ENCODE assay signal across 8 cellular contexts in the genomic region with DNA sequence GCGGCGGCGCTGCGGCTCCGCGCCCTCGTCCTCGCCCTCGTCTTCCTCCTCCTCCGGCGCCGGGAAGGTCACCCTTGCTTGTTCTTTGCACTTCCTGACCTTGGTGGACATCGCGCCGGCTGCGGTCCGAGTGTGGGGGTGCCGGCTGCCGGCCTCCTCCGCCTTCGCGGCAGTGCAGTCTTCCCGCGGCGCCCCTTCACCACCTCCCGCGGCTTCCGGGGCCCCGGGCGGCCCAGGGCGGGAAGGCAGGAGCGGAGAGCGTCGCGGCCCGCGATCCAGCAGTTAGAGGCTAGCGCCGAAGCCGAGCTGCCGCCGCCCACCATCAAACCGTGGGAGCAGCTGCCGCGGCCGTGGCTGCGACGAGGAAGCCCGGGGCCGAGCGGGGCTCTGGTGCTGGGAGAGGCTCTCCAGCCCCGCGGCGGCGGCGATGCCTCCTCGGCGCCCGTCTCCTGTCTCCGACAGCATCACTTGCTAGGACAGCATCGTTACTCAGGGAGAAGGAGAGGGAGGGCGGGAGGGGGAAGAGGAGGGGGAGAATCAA. TPM values are rescaled to one million over a fixed set of nuclear protein-coding genes. Genes with fewer than 3 reads are reported as not detected.
DNase-seq lines count a peak whose midpoint lies in the region; ATAC-seq and TF ChIP-seq lines count a peak whose summit lies in the region.

TRPC3 (minus strand) TSS at position 491 of the 541 bp plus-strand sequence; CDS start at position 111, 380 bp downstream.

- no peak within 1 kb of the TSS for H3K18ac ChIP-seq in H9 (ENCODE audit: insufficient read length, low read depth, low read length)

- H3K9ac ChIP-seq in H9 (ENCODE audit: extremely low read depth, insufficient read length, low read length) = no peak within 1 kb of the TSS
- H3K9ac ChIP-seq in OCI-LY1 (ENCODE audit: low read length) = peak within 1 kb of the TSS; percentile 17; the same call in 1 of the 2 replicates

- H3T11ph ChIP-seq in H9 (ENCODE audit: low read length) = no peak within 1 kb of the TSS

- peaks cover 14% of the 10 kb centered on the region for H3K23me2 ChIP-seq in H9 (ENCODE audit: insufficient read length, low read depth, low read length, poor library complexity, severe bottlenecking)

- no peak within 1 kb of the TSS for H4K8ac ChIP-seq in H9 (replicated peaks; ENCODE audit: insufficient read length, low read depth, low read length)

- no peaks in the 10 kb centered on the region for H3K79me1 ChIP-seq in H9 (ENCODE audit: insufficient read depth, low read depth, low read length, poor library complexity, severe bottlenecking)

- H3K23ac ChIP-seq in H9 (ENCODE audit: insufficient read length, low read depth, low read length) = no peak within 1 kb of the TSS

- H3K27me3 ChIP-seq in H9 (ENCODE audit: insufficient read depth, low read length) (peaks cover 32% of the 10 kb centered on the region), OCI-LY1 (ENCODE audit: insufficient read depth, low read length) (no peaks in the 10 kb centered on the region), heart left ventricle (peaks cover 0 to 47% (median 19%) of the 10 kb centered on the region in 9 donors), prostate gland (replicated peaks; ENCODE audit: insufficient read depth) (no peaks in the 10 kb centered on the region)

- H3K36me3 ChIP-seq in OCI-LY1 (ENCODE audit: insufficient read depth, low read length) (no peaks in the 10 kb centered on the region), heart left ventricle (no peaks in the 10 kb centered on the region), prostate gland (no peaks in the 10 kb centered on the region)

- H3K9me2 ChIP-seq in OCI-LY1 (ENCODE audit: low read depth, low read length) = no peaks in the 10 kb centered on the region

- H4K20me1 ChIP-seq in H9 (ENCODE audit: control insufficient read depth, insufficient read depth, insufficient read length) (no peaks in the 10 kb centered on the region), OCI-LY1 (ENCODE audit: insufficient read depth, low read length) (no peaks in the 10 kb centered on the region)

- no peak within 1 kb of the TSS for H3K27ac Mint-ChIP-seq in H9
- no peak within 1 kb of the TSS for H3K27ac Mint-ChIP-seq in activated naive CD4-positive, alpha-beta T cell treated with anti-CD3 and anti-CD28 coated beads, Interleukin-2, amount 50 U/mL, for 24 hours

- no peak within 1 kb of the TSS for H2BK5ac ChIP-seq in H9 (ENCODE audit: insufficient read length, low read length)

- H4K91ac ChIP-seq in H9 (ENCODE audit: insufficient read length, low read depth, low read length) = no peak within 1 kb of the TSS

- no peaks in the 10 kb centered on the region for H3K9me3 ChIP-seq in H9 (ENCODE audit: control insufficient read depth, low read depth, low read length)
- H3K9me3 ChIP-seq in OCI-LY1 (ENCODE audit: low read length) = no peaks in the 10 kb centered on the region
- H3K9me3 ChIP-seq in heart left ventricle = no peaks in the 10 kb centered on the region
- H3K9me3 ChIP-seq in prostate gland = no peaks in the 10 kb centered on the region

- no peak within 1 kb of the TSS for H4K5ac ChIP-seq in H9 (ENCODE audit: insufficient read length, low read depth, low read length)

- DNase-seq in EL (peak; percentile 45), H9 (peak; percentile 45), heart left ventricle (peak in 4 of 5 donors; percentile 12 to 73 (median 32)), prostate gland (ENCODE audit: low spot score) (no peak), NCI-H446 treated with DMSO at 0.1 percent for 48 hours (lab: John Stamatoyannopoulos, UW) (no peak), NCI-H1436 (lab: John Stamatoyannopoulos, UW) (no peak)

- no peaks in the 10 kb centered on the region for H3K79me2 ChIP-seq in H9 (ENCODE audit: insufficient read depth, low read length)
- H3K79me2 ChIP-seq in OCI-LY1 (ENCODE audit: insufficient read depth, low read length) = no peaks in the 10 kb centered on the region

- H3K56ac ChIP-seq in H9 (ENCODE audit: insufficient read length, low read depth, low read length) = no peak within 1 kb of the TSS

- no peak within 1 kb of the TSS for H3K4ac ChIP-seq in H9 (ENCODE audit: low read depth, low read length)

- intact Hi-C loops in heart left ventricle (cut with DNase I) (loop anchor here in 5 of 10 donors (2.0 to 10.0 kb wide), 5 partner anchors 201 to 271 kb away; partner anchors contain the start of gene BLTP1 (in 5 of the 5)), prostate gland (cut with DNase I) (no loop called here)

- peak in 2 of 4 donors; percentile 44 to 46 for ATAC-seq in heart left ventricle

- no peak within 1 kb of the TSS for H2BK20ac ChIP-seq in H9 (ENCODE audit: low read depth, low read length, poor library complexity, severe bottlenecking)

- H3K14ac ChIP-seq in H9 (ENCODE audit: insufficient read depth, low read length) = no peak within 1 kb of the TSS; the same call in 1 of the 2 replicates

- no peak within 1 kb of the TSS for H2BK120ac ChIP-seq in H9 (ENCODE audit: low read depth, low read length, poor library complexity, severe bottlenecking)

- no peak within 1 kb of the TSS for H2BK15ac ChIP-seq in H9 (ENCODE audit: low read depth, low read length)

- peaks cover 91% of the 10 kb centered on the region for H3K27me3 Mint-ChIP-seq in H9 (ENCODE audit: low read depth)
- peaks cover 31% of the 10 kb centered on the region for H3K27me3 Mint-ChIP-seq in activated naive CD4-positive, alpha-beta T cell treated with anti-CD3 and anti-CD28 coated beads, Interleukin-2, amount 50 U/mL, for 24 hours

- H3K4me3 Mint-ChIP-seq in H9 = peak within 1 kb of the TSS; percentile 65 to 92
- peak within 1 kb of the TSS; percentile 93 for H3K4me3 Mint-ChIP-seq in activated naive CD4-positive, alpha-beta T cell treated with anti-CD3 and anti-CD28 coated beads, Interleukin-2, amount 50 U/mL, for 24 hours

- H2AFZ ChIP-seq in H9 (ENCODE audit: low read length) (no peak within 1 kb of the TSS), OCI-LY1 (ENCODE audit: low read length) (no peak within 1 kb of the TSS)

- H3K4me1 ChIP-seq in H9 (ENCODE audit: insufficient read depth, low read length) (no peaks in the 10 kb centered on the region), OCI-LY1 (ENCODE audit: insufficient read depth, low read length, severe bottlenecking) (peaks cover 15% of the 10 kb centered on the region), heart left ventricle (peaks cover 0 to 23% (median 7%) of the 10 kb centered on the region in 12 donors), prostate gland (replicated peaks) (no peaks in the 10 kb centered on the region)

- no peak within 1 kb of the TSS for H3K27ac ChIP-seq in H9 (ENCODE audit: insufficient read length, low read depth, low read length)
- no peak within 1 kb of the TSS for H3K27ac ChIP-seq in OCI-LY1 (ENCODE audit: low read depth, low read length, poor library complexity, severe bottlenecking)
- H3K27ac ChIP-seq in heart left ventricle = peak within 1 kb of the TSS in 4 of 12 donors; percentile 11 to 46 (median 27)
- peak within 1 kb of the TSS in 1 of 2 donors; percentile 5 for H3K27ac ChIP-seq in prostate gland

- H3K4me1 Mint-ChIP-seq in H9 = peaks cover 8% of the 10 kb centered on the region in 2 experiments
- peaks cover 14% of the 10 kb centered on the region for H3K4me1 Mint-ChIP-seq in activated naive CD4-positive, alpha-beta T cell treated with anti-CD3 and anti-CD28 coated beads, Interleukin-2, amount 50 U/mL, for 24 hours

- H3K4me3 ChIP-seq in OCI-LY1 (ENCODE audit: low read depth, low read length, poor library complexity, severe bottlenecking) (peak within 1 kb of the TSS; percentile 60), heart left ventricle (peak within 1 kb of the TSS; percentile 50 to 74 (median 63)), prostate gland (peak within 1 kb of the TSS; percentile 42 to 47)

- TF ChIP-seq POLR2A in heart left ventricle (IDR thresholded peaks at IDR 0.05) (no peak), prostate gland (IDR thresholded peaks at IDR 0.05) (no peak)

- WGBS in H9 (ENCODE audit: extremely low coverage, insufficient read length, low lambda C conversion rate) = no CpG with 5 or more reads among the region's 62 CpGs
- WGBS in heart left ventricle, 4 donors = 1% methylated on average over 11 to 62 of the region's 62 CpGs
- WGBS in prostate gland = under 1% methylated on average over 40 of the region's 62 CpGs

- no peaks in the 10 kb centered on the region; a peak in 1 of 7 replicates for H3K36me3 Mint-ChIP-seq in H9 (ENCODE audit: insufficient read depth in 1 of 3, low read depth in 3 of 3)
- H3K36me3 Mint-ChIP-seq in activated naive CD4-positive, alpha-beta T cell treated with anti-CD3 and anti-CD28 coated beads, Interleukin-2, amount 50 U/mL, for 24 hours = no peaks in the 10 kb centered on the region

- no peak within 1 kb of the TSS for H2AK5ac ChIP-seq in H9 (ENCODE audit: insufficient read length, low read length)

- H2BK12ac ChIP-seq in H9 (ENCODE audit: insufficient read length, low read depth, low read length) = no peak within 1 kb of the TSS

- no peaks in the 10 kb centered on the region; a peak in 1 of 5 replicates for H3K9me3 Mint-ChIP-seq in H9
- H3K9me3 Mint-ChIP-seq in activated naive CD4-positive, alpha-beta T cell treated with anti-CD3 and anti-CD28 coated beads, Interleukin-2, amount 50 U/mL, for 24 hours = no peaks in the 10 kb centered on the region

- H3K4me2 ChIP-seq in H9 (ENCODE audit: insufficient read depth, insufficient read length, low read length) (peak within 1 kb of the TSS; percentile 73), OCI-LY1 (ENCODE audit: low read length) (peak within 1 kb of the TSS; percentile 63)

- TF ChIP-seq CTCF in H9 (conservative IDR thresholded peaks at IDR 0.05) = no peak
- no peak for TF ChIP-seq CTCF in OCI-LY1 (IDR thresholded peaks at IDR 0.05; ENCODE audit: low read length)
- TF ChIP-seq CTCF in heart left ventricle (IDR thresholded peaks at IDR 0.05) = no peak
- no peak for TF ChIP-seq CTCF in prostate gland (IDR thresholded peaks at IDR 0.05)

- no peaks in the 10 kb centered on the region for H3F3A ChIP-seq in OCI-LY1 (ENCODE audit: insufficient read depth, low read length)

RNA-seq across cellular contexts. Expression of gene TRPC3, which starts in this region (rescaled TPM):
- total RNA-seq in H9 (2021) (0.13 and 0.18 TPM in 2 replicates), heart left ventricle (under 1 TPM in 8 of 9 donors, not detected in 1; 0.09 to 0.29 (median 0.15) TPM), prostate gland (1 to 10 TPM in 1 of 2 donors, not detected in 1; 1.5 TPM)
- under 1 TPM; 0.06 to 0.23 TPM for polyA plus RNA-seq in heart left ventricle

Comparison
In these comparisons a context has a peak if more than half of its experiments do, and no peak if none do; other contexts are left out.
1. Peak in DNase-seq and H3K4me2 ChIP-seq in H9; RNA of the gene not detected or under 1 TPM.
2. Peak in DNase-seq and H3K4me3 ChIP-seq in heart left ventricle; RNA of the gene not detected or under 1 TPM.